ENCODE assay signal across 18 cellular contexts in the genomic region with DNA sequence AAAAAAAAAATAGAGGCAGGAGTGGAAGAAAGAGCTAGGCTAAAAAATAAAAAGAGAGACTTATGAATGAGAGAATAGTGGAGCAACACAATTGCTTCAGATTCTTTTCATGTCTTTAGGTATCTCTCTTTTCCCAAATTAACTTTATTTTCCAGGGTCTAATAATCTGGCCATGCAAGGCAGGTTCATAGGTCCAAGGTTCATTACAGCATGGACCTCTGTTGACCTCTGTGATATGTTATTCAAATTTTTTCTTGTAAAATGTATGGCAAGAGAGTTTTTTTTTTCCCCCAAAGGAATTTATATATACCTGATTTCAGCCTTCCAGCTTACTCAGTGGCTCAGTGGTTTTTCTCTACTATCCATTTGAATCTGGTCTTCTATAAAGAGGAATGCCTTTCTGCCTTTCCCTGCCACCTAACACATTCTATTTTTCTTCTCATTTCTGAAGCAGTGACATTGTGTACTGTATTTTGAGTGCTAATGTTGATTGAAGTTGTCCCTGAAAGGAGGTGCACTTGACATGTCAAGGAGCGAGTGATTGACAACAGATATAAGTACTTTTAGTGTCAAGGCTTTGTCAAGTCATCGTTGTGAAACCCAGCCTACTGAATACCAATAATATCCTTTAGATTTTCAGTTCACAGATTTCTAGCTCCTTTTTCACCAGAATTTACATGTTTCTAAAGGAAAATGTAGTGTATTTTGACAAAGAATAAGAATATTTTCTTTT.
"Had no signal": no experiment of that assay in that cellular context is flagged by ENCODE, and none has a peak within 500 bp of the region (broad histone marks: within the 10 kb centered on the region; RNA-seq: fewer than 3 reads in every experiment).

No MANE protein-coding gene starts in this region.

- H3K27ac ChIP-seq: heart left ventricle, right atrium auricular region, sigmoid colon, skin epidermis had no signal

- H3K4me1 ChIP-seq: heart left ventricle, right atrium auricular region, sigmoid colon had no signal

- H3K4me3 ChIP-seq: heart left ventricle, mucosa of descending colon, right atrium auricular region, sigmoid colon, skin epidermis had no signal

- H3K27me3 ChIP-seq: heart left ventricle, right atrium auricular region, sigmoid colon had no signal

- H3K4me3 Mint-ChIP-seq: naive thymus-derived CD8-positive, alpha-beta T cell; neural crest cell had no signal

- DNase-seq: effector memory CD4-positive, alpha-beta T cell; heart left ventricle; hippocampal formation; mammary epithelial cell; mucosa of descending colon; naive thymus-derived CD8-positive, alpha-beta T cell; posterior cingulate gyrus; sigmoid colon; stimulated activated CD4-positive, alpha-beta T cell treated with anti-CD3 and anti-CD28 coated beads, Interleukin-2, amount 100 ng/mL, for 24 hours; stimulated activated CD4-positive, alpha-beta T cell treated with anti-CD3 and anti-CD28 coated beads, Interleukin-4, amount 100 ng/mL, for 4 hours; stimulated activated naive CD4-positive, alpha-beta T cell treated with Interleukin-2 at 50 U/mL for 16 hours; trophoblast cell had no signal

- H3K4me1 Mint-ChIP-seq: neural crest cell had no signal

- H3K9me3 ChIP-seq: mucosa of descending colon, sigmoid colon had no signal

- ATAC-seq: esophagus mucosa; heart left ventricle; naive thymus-derived CD8-positive, alpha-beta T cell had no signal

- H3K9me3 Mint-ChIP-seq: neural crest cell had no signal

- H3K27me3 Mint-ChIP-seq: naive thymus-derived CD8-positive, alpha-beta T cell had no signal

- FAIRE-seq: endometrium, frontal cortex had no signal
